1 cellular context compared by ENCODE assay signal in the genomic region with DNA sequence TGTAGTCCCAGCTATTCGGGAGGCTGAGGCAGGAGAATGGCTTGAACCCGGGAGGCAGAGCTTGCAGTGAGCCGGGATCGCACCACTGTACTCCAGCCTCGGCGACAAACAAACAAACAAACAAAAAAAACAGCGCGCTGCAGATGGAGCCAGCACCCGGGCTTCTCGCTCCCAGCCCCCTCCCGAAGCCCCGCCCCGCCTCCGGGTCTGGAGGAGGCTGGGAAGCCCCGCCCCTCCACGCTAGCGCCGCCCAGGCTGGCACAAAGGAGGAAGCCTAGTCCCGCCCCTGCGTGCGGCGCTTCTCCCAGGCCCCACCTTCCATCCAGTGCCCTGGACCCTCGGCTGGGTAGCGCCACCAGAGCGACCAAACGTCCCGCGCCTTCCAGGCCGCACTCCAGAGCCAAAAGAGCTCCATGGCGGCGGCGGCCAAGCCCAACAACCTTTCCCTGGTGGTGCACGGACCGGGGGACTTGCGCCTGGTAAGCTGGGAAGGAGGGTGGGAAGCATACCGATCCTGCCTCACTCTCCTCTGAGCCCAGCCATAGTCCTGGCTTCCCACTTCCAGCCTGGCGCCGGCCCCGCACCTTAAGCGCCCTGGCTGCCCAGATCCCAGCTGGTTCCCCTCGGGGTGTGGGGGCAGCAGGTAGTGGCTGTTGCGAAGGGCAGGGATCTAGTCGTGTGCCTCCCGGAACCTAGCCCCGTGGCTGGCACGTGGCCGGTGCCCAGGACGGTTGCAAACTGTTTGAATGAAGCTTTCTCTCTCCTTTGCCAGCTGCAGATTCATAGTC.
A peak's percentile ranks its signal among the peaks of the same experiment; 100 is the strongest.
TF ChIP-seq lines count a peak whose summit lies in the region.

A gene (plus strand): TSS at position 325 of the 788 bp plus-strand sequence. CDS start 89 bp downstream, at position 414.

TF ChIP-seq in HepG2, 621 proteins besides CTCF, POLR2A, EP300 and RAD21 (continued from another document):
- TF ChIP-seq SYNCRIP (IDR thresholded peaks at IDR 0.05; ENCODE audit: insufficient read depth, low read depth, low read length) (no peak), ZNF367 (CRISPR knock-in tag; IDR thresholded peaks at IDR 0.05; ENCODE audit: borderline replicate concordance) (no peak), MEIS1 (CRISPR knock-in tag; IDR thresholded peaks at IDR 0.05; ENCODE audit: borderline replicate concordance) (peak; percentile 89; the same call in 1 of the 2 replicates), DNMT1 (CRISPR knock-in tag; IDR thresholded peaks at IDR 0.05) (peak; percentile 89; the same call in 1 of the 2 replicates), SIX1 (CRISPR knock-in tag; IDR thresholded peaks at IDR 0.05; ENCODE audit: borderline replicate concordance) (no peak), ARNTL (CRISPR knock-in tag; IDR thresholded peaks at IDR 0.05) (peak; percentile 84), MIER2 (CRISPR knock-in tag; IDR thresholded peaks at IDR 0.05) (no peak), ZNF567 (CRISPR knock-in tag; IDR thresholded peaks at IDR 0.05; ENCODE audit: borderline replicate concordance) (peak; percentile 27; the same call in 1 of the 2 replicates), ZNF124 (CRISPR knock-in tag; IDR thresholded peaks at IDR 0.05) (peak; percentile 40), CAMTA2 (CRISPR knock-in tag; IDR thresholded peaks at IDR 0.05; ENCODE audit: borderline replicate concordance) (no peak), HNRNPL (IDR thresholded peaks at IDR 0.05; ENCODE audit: low read depth, low read length) (peak; percentile 91), NR2F6 (IDR thresholded peaks at IDR 0.05) (no peak), NR2F6 (CRISPR knock-in tag; IDR thresholded peaks at IDR 0.05) (peak; percentile 42; the same call in 1 of the 2 replicates), NONO (IDR thresholded peaks at IDR 0.05) (no peak), NONO (CRISPR knock-in tag; conservative IDR thresholded peaks at IDR 0.05) (peak; percentile 73; the same call in 1 of the 2 replicates), HIVEP1 (CRISPR knock-in tag; IDR thresholded peaks at IDR 0.05) (peak; percentile 60; the same call in 1 of the 2 replicates), ZNF446 (CRISPR knock-in tag; IDR thresholded peaks at IDR 0.05) (peak; percentile 10; the same call in 1 of the 2 replicates), ZNF883 (CRISPR knock-in tag; IDR thresholded peaks at IDR 0.05; ENCODE audit: not compliant biosample characterization) (peak; percentile 31), MAF1 (CRISPR knock-in tag; IDR thresholded peaks at IDR 0.05; ENCODE audit: borderline replicate concordance) (no peak), ZBTB1 (CRISPR knock-in tag; IDR thresholded peaks at IDR 0.05; ENCODE audit: borderline replicate concordance) (no peak), NRL (CRISPR knock-in tag; IDR thresholded peaks at IDR 0.05; ENCODE audit: borderline replicate concordance) (peak; percentile 88), SALL1 (CRISPR knock-in tag; IDR thresholded peaks at IDR 0.05) (peak; percentile 66), TBX2 (CRISPR knock-in tag; IDR thresholded peaks at IDR 0.05; ENCODE audit: borderline replicate concordance) (peak; percentile 63), REPIN1 (CRISPR knock-in tag; IDR thresholded peaks at IDR 0.05; ENCODE audit: borderline replicate concordance, low read depth) (peak; percentile 35), AKAP8 (CRISPR knock-in tag; IDR thresholded peaks at IDR 0.05) (peak; percentile 46; the same call in 1 of the 2 replicates), ESRRA (CRISPR knock-in tag; IDR thresholded peaks at IDR 0.05; ENCODE audit: low read depth) (peak; percentile 60; the same call in 1 of the 2 replicates), ZMAT3 (CRISPR knock-in tag; conservative IDR thresholded peaks at IDR 0.05) (peak; percentile 82), ZNF670 (CRISPR knock-in tag; IDR thresholded peaks at IDR 0.05; ENCODE audit: borderline replicate concordance) (peak; percentile 34; the same call in 1 of the 2 replicates)
- TF ChIP-seq, protein P1, sequence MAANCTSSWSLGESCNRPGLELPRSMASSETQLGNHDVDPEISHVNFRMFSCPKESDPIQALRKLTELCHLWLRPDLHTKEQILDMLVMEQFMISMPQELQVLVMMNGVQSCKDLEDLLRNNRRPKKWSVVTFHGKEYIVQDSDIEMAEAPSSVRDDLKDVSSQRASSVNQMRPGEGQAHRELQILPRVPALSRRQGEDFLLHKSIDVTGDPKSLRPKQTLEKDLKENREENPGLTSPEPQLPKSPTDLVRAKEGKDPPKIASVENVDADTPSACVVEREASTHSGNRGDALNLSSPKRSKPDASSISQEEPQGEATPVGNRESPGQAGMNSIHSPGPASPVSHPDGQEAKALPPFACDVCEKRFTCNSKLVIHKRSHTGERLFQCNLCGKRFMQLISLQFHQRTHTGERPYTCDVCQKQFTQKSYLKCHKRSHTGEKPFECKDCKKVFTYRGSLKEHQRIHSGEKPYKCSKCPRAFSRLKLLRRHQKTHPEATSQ (CRISPR knock-in tag; IDR thresholded peaks at IDR 0.05; ENCODE audit: borderline replicate concordance): no peak
- TF ChIP-seq, protein P2, sequence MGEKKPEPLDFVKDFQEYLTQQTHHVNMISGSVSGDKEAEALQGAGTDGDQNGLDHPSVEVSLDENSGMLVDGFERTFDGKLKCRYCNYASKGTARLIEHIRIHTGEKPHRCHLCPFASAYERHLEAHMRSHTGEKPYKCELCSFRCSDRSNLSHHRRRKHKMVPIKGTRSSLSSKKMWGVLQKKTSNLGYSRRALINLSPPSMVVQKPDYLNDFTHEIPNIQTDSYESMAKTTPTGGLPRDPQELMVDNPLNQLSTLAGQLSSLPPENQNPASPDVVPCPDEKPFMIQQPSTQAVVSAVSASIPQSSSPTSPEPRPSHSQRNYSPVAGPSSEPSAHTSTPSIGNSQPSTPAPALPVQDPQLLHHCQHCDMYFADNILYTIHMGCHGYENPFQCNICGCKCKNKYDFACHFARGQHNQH (CRISPR knock-in tag; IDR thresholded peaks at IDR 0.05): 0 out of 2 replicates have a peak, but pooled peaks have one; percentile 51
- TF ChIP-seq, protein P3, sequence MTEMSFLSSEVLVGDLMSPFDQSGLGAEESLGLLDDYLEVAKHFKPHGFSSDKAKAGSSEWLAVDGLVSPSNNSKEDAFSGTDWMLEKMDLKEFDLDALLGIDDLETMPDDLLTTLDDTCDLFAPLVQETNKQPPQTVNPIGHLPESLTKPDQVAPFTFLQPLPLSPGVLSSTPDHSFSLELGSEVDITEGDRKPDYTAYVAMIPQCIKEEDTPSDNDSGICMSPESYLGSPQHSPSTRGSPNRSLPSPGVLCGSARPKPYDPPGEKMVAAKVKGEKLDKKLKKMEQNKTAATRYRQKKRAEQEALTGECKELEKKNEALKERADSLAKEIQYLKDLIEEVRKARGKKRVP (CRISPR knock-in tag; IDR thresholded peaks at IDR 0.05): no peak
- TF ChIP-seq, protein P4, sequence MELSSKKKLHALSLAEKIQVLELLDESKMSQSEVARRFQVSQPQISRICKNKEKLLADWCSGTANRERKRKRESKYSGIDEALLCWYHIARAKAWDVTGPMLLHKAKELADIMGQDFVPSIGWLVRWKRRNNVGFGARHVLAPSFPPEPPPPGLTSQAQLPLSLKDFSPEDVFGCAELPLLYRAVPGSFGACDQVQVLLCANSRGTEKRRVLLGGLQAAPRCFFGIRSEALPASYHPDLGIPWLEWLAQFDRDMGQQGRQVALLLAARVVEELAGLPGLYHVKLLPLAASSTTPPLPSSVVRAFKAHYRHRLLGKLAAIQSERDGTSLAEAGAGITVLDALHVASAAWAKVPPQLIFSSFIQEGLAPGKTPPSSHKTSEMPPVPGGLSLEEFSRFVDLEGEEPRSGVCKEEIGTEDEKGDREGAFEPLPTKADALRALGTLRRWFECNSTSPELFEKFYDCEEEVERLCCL (CRISPR knock-in tag; IDR thresholded peaks at IDR 0.05; ENCODE audit: borderline replicate concordance): 0 out of 2 replicates have a peak, but pooled peaks have one; percentile 67
- TF ChIP-seq, protein P5, sequence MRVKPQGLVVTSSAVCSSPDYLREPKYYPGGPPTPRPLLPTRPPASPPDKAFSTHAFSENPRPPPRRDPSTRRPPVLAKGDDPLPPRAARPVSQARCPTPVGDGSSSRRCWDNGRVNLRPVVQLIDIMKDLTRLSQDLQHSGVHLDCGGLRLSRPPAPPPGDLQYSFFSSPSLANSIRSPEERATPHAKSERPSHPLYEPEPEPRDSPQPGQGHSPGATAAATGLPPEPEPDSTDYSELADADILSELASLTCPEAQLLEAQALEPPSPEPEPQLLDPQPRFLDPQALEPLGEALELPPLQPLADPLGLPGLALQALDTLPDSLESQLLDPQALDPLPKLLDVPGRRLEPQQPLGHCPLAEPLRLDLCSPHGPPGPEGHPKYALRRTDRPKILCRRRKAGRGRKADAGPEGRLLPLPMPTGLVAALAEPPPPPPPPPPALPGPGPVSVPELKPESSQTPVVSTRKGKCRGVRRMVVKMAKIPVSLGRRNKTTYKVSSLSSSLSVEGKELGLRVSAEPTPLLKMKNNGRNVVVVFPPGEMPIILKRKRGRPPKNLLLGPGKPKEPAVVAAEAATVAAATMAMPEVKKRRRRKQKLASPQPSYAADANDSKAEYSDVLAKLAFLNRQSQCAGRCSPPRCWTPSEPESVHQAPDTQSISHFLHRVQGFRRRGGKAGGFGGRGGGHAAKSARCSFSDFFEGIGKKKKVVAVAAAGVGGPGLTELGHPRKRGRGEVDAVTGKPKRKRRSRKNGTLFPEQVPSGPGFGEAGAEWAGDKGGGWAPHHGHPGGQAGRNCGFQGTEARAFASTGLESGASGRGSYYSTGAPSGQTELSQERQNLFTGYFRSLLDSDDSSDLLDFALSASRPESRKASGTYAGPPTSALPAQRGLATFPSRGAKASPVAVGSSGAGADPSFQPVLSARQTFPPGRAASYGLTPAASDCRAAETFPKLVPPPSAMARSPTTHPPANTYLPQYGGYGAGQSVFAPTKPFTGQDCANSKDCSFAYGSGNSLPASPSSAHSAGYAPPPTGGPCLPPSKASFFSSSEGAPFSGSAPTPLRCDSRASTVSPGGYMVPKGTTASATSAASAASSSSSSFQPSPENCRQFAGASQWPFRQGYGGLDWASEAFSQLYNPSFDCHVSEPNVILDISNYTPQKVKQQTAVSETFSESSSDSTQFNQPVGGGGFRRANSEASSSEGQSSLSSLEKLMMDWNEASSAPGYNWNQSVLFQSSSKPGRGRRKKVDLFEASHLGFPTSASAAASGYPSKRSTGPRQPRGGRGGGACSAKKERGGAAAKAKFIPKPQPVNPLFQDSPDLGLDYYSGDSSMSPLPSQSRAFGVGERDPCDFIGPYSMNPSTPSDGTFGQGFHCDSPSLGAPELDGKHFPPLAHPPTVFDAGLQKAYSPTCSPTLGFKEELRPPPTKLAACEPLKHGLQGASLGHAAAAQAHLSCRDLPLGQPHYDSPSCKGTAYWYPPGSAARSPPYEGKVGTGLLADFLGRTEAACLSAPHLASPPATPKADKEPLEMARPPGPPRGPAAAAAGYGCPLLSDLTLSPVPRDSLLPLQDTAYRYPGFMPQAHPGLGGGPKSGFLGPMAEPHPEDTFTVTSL (CRISPR knock-in tag; IDR thresholded peaks at IDR 0.05; ENCODE audit: borderline replicate concordance): 0 out of 2 replicates have a peak, but pooled peaks have one; percentile 13
- TF ChIP-seq, protein P6, sequence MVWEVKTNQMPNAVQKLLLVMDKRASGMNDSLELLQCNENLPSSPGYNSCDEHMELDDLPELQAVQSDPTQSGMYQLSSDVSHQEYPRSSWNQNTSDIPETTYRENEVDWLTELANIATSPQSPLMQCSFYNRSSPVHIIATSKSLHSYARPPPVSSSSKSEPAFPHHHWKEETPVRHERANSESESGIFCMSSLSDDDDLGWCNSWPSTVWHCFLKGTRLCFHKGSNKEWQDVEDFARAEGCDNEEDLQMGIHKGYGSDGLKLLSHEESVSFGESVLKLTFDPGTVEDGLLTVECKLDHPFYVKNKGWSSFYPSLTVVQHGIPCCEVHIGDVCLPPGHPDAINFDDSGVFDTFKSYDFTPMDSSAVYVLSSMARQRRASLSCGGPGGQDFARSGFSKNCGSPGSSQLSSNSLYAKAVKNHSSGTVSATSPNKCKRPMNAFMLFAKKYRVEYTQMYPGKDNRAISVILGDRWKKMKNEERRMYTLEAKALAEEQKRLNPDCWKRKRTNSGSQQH (CRISPR knock-in tag; IDR thresholded peaks at IDR 0.05; ENCODE audit: low read depth): peak; percentile 81; the same call in 1 of the 2 replicates
- TF ChIP-seq, protein P7, sequence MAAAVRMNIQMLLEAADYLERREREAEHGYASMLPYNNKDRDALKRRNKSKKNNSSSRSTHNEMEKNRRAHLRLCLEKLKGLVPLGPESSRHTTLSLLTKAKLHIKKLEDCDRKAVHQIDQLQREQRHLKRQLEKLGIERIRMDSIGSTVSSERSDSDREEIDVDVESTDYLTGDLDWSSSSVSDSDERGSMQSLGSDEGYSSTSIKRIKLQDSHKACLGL (CRISPR knock-in tag; IDR thresholded peaks at IDR 0.05): peak; percentile 78; the same call in 1 of the 2 replicates
- TF ChIP-seq, protein P8, sequence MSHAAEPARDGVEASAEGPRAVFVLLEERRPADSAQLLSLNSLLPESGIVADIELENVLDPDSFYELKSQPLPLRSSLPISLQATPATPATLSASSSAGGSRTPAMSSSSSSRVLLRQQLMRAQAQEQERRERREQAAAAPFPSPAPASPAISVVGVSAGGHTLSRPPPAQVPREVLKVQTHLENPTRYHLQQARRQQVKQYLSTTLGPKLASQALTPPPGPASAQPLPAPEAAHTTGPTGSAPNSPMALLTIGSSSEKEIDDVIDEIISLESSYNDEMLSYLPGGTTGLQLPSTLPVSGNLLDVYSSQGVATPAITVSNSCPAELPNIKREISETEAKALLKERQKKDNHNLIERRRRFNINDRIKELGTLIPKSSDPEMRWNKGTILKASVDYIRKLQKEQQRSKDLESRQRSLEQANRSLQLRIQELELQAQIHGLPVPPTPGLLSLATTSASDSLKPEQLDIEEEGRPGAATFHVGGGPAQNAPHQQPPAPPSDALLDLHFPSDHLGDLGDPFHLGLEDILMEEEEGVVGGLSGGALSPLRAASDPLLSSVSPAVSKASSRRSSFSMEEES (CRISPR knock-in tag; IDR thresholded peaks at IDR 0.05): 0 out of 2 replicates have a peak, but pooled peaks have one; percentile 11
